ENCODE assay signal across 9 cellular contexts in genomic region chr2:174049895-174050294, GRCh38.
"Had no signal": no experiment of that assay in that cellular context is flagged by ENCODE, and none has a peak within 500 bp of the region (broad histone marks: within the 10 kb centered on the region; RNA-seq: fewer than 3 reads in every experiment).

No MANE protein-coding gene starts in this region.

- DNase-seq: H9, HCEC 1CT, HFFc6, IMR-90, KBM-7 had no signal

- H2AFZ ChIP-seq: GM23338 had no signal

- H3K9me3 Mint-ChIP-seq: HFFc6 had no signal

- FAIRE-seq: H1, H54, HTR-8/SVneo had no signal

- H3K27ac Mint-ChIP-seq: GM23338 had no signal

- ATAC-seq: GM23338 had no signal

- H3K4me3 Mint-ChIP-seq: GM23338, H9, HFFc6 had no signal

- H3K4me2 ChIP-seq: GM23338 had no signal

- H3K4me3 ChIP-seq: GM23338 had no signal
